In genomic region chr6:130369821-130370220, GRCh38 we compare ENCODE assay signal across 18 cellular contexts. TPM values are rescaled to one million over a fixed set of nuclear protein-coding genes. Genes with fewer than 3 reads are reported as not detected.
DNase-seq lines count a peak whose midpoint lies in the region; ATAC-seq, FAIRE-seq and TF ChIP-seq lines count a peak whose summit lies in the region.
"Had no signal": no experiment of that assay in that cellular context is flagged by ENCODE, and none has a peak within 500 bp of the region (broad histone marks: within the 10 kb centered on the region; RNA-seq: fewer than 3 reads in every experiment).

No MANE protein-coding gene starts in this region.

- peak overlapping the region; percentile 27 to 70 (median 60) for H3K4me3 Mint-ChIP-seq in nephron
- H3K4me3 Mint-ChIP-seq in CD14-positive monocyte = no peak overlapping the region
- H3K4me3 Mint-ChIP-seq: CD8-positive, alpha-beta T cell had no signal

- H3K79me2 ChIP-seq in fibroblast of lung (ENCODE audit: control insufficient read depth, insufficient read depth, low read length) = peaks cover 85% of the 10 kb centered on the region

- peak; percentile 21 for FAIRE-seq in GM12892 (lab: Jason Lieb, UNC)
- FAIRE-seq: A549, H1 had no signal

- H2AFZ ChIP-seq in fibroblast of lung (ENCODE audit: low read length) = no peak overlapping the region
- H2AFZ ChIP-seq: PC-9 had no signal

- TF ChIP-seq POLR2A in GM12892 (IDR thresholded peaks at IDR 0.05; ENCODE audit: low read depth, low read length) (no peak), ovary (IDR thresholded peaks at IDR 0.05) (no peak)

- H3K4me1 ChIP-seq in fibroblast of lung (ENCODE audit: control insufficient read depth, extremely low read depth, insufficient read depth, low read length) = peaks cover 11% of the 10 kb centered on the region
- peaks cover 3% of the 10 kb centered on the region for H3K4me1 ChIP-seq in ovary (ENCODE audit: insufficient read depth)

- H3K4me1 Mint-ChIP-seq in nephron (peaks cover 36% of the 10 kb centered on the region), CD14-positive monocyte (peaks cover 12% of the 10 kb centered on the region)

- H3K4me3 ChIP-seq in fibroblast of lung (replicated peaks in 1 of 4; ENCODE audit: control extremely low read depth in 1 of 4, insufficient read depth in 1 of 4, low read depth in 3 of 4, low read length in 4 of 4) = no peak overlapping the region
- no peak overlapping the region for H3K4me3 ChIP-seq in ovary
- H3K4me3 ChIP-seq: A549, BLaER1, PC-9 had no signal

- H3K4me2 ChIP-seq in fibroblast of lung (ENCODE audit: extremely low read depth, insufficient read depth, low read length) = peak overlapping the region; percentile 21
- H3K4me2 ChIP-seq: A549, BLaER1, PC-9 had no signal

- WGBS in ovary, 3 donors = 86 to 98% (median 91%) methylated on average over 1 of the region's 1 CpG

- H3K36me3 ChIP-seq in fibroblast of lung (ENCODE audit: control insufficient read depth, insufficient read depth, low read length) (no peaks in the 10 kb centered on the region), ovary (no peaks in the 10 kb centered on the region)
- H3K36me3 ChIP-seq: BLaER1 had no signal

- H4K20me1 ChIP-seq in fibroblast of lung (ENCODE audit: control insufficient read depth, extremely low read depth, insufficient read depth, low read length) = no peaks in the 10 kb centered on the region
- H4K20me1 ChIP-seq: BLaER1 had no signal

- TF ChIP-seq CTCF in fibroblast of lung (conservative IDR thresholded peaks at IDR 0.05 in 1 of 2, IDR thresholded peaks at IDR 0.05 in 1 of 2; ENCODE audit: low read depth in 1 of 2, low read length in 2 of 2) (no peak), nephron (IDR thresholded peaks at IDR 0.05; ENCODE audit: unreplicated experiment in 3 of 3) (no peak), CD14-positive monocyte (IDR thresholded peaks at IDR 0.05) (no peak), ovary (IDR thresholded peaks at IDR 0.05) (no peak)

- H3K27me3 Mint-ChIP-seq in nephron (ENCODE audit: low read depth) = peaks cover 25% of the 10 kb centered on the region
- peaks cover 30 to 48% (median 44%) of the 10 kb centered on the region in 3 donors for H3K27me3 Mint-ChIP-seq in CD14-positive monocyte (ENCODE audit: low read depth in 3 of 3)

- H3K27ac Mint-ChIP-seq in nephron = peak overlapping the region; percentile 70 to 85 (median 82)
- H3K27ac Mint-ChIP-seq in CD14-positive monocyte = no peak overlapping the region
- H3K27ac Mint-ChIP-seq: CD8-positive, alpha-beta T cell had no signal

- H3K27ac ChIP-seq in fibroblast of lung (ENCODE audit: insufficient read depth, low read length) (no peak overlapping the region), ovary (no peak overlapping the region)
- H3K27ac ChIP-seq: A549, BLaER1, PC-9 had no signal

- no peak overlapping the region for H3K9ac ChIP-seq in fibroblast of lung (ENCODE audit: insufficient read depth, low read length)
- H3K9ac ChIP-seq: BLaER1 had no signal

- no peak for TF ChIP-seq EP300 in ovary (IDR thresholded peaks at IDR 0.05)

- H3K36me3 Mint-ChIP-seq in nephron (ENCODE audit: low read depth) = no peaks in the 10 kb centered on the region
- H3K36me3 Mint-ChIP-seq in CD14-positive monocyte = peaks cover 0 to 3% of the 10 kb centered on the region in 2 donors
- H3K36me3 Mint-ChIP-seq: CD8-positive, alpha-beta T cell had no signal

- ATAC-seq in GM21786 (IDR thresholded peaks at IDR 0.05; ENCODE audit: unreplicated experiment) (no peak), HG03095 (IDR thresholded peaks at IDR 0.05; ENCODE audit: unreplicated experiment) (no peak)
- ATAC-seq: A549; CD8-positive, alpha-beta T cell had no signal

- intact Hi-C loops in CD14-positive monocyte (cut with micrococcal nuclease) (no loop called here), ovary (cut with DNase I) (loop anchor here in 3 of 4 donors (5.0 to 10.0 kb wide), 5 partner anchors 235 to 475 kb away; no protein-coding TSS in a partner anchor)

- DNase-seq in GM12892 (ENCODE audit: insufficient read length) (no peak), HuH-7.5 (ENCODE audit: low spot score) (peak; percentile 16), fibroblast of lung (ENCODE audit: low read depth in 2 of 2) (no peak), CD14-positive monocyte (ENCODE audit: low spot score) (no peak), ovary (no peak)
- DNase-seq: CD8-positive, alpha-beta T cell; DMS79 treated with DMSO at 0.1 percent for 48 hours; NCI-H1436 treated with DMSO at 0.1 percent for 48 hours; NCI-H2029; NCI-H345; NCI-H524 treated with DMSO at 0.1 percent for 48 hours had no signal

- H3K27me3 ChIP-seq in fibroblast of lung (ENCODE audit: control insufficient read depth, insufficient read depth, low read length) = no peaks in the 10 kb centered on the region
- H3K27me3 ChIP-seq in ovary = no peaks in the 10 kb centered on the region

- no peaks in the 10 kb centered on the region for H3K9me3 Mint-ChIP-seq in nephron
- H3K9me3 Mint-ChIP-seq in CD14-positive monocyte = peaks cover 0 to 10% (median 2%) of the 10 kb centered on the region in 7 donors
- H3K9me3 Mint-ChIP-seq: CD8-positive, alpha-beta T cell had no signal

- H3K9me3 ChIP-seq in fibroblast of lung (ENCODE audit: control insufficient read depth, insufficient read depth, low read depth, low read length) = no peaks in the 10 kb centered on the region
- no peaks in the 10 kb centered on the region for H3K9me3 ChIP-seq in ovary
- H3K9me3 ChIP-seq: A549 had no signal

RNA-seq across cellular contexts. Expression of gene TMEM200A, which starts 4.0 kb away (rescaled TPM):
- polyA plus RNA-seq in GM12892 (2012; ENCODE audit: missing spikeins) = 14.3 TPM
- total RNA-seq in fibroblast of lung (44.2 and 51.7 TPM in 2 replicates), ovary (10 to 100 TPM in 6 of 7 donors, 1 to 10 TPM in 1; 8.2 to 32.5 (median 17.6) TPM)
- polyA plus RNA-seq in fibroblast of lung (50.2 and 70.5 TPM in 2 replicates), CD14-positive monocyte (not detected), ovary (10 to 100 TPM; 17.7 to 31.1 TPM)
- 40.6 and 62.4 TPM in 2 replicates for polyA plus RNA-seq in fibroblast of lung (2012)
- polyA minus RNA-seq in fibroblast of lung (ENCODE audit: low replicate concordance) = 17.3 and 41.2 TPM in 2 replicates
- total RNA-seq: PC-9 had no signal

Comparison
In these comparisons a context has a peak if more than half of its experiments do, and no peak if none do; other contexts are left out.
1. H3K27ac Mint-ChIP-seq: peak in nephron (3 of 3); none in CD14-positive monocyte (0 of 7).
2. H3K4me3 Mint-ChIP-seq: peak in nephron (3 of 3); none in CD14-positive monocyte (0 of 2).
3. RNA of gene TMEM200A, which starts 4.0 kb away (polyA plus RNA-seq): 40.6 to 70.5 TPM in fibroblast of lung and 17.7 to 31.1 TPM in ovary; not detected in CD14-positive monocyte; every median in the first group is over 10 times any median in the second.
4. intact Hi-C loops: an anchor here in ovary (5.0 to 10.0 kb wide); none called in CD14-positive monocyte.